8 cellular contexts compared by ENCODE assay signal in the genomic region with DNA sequence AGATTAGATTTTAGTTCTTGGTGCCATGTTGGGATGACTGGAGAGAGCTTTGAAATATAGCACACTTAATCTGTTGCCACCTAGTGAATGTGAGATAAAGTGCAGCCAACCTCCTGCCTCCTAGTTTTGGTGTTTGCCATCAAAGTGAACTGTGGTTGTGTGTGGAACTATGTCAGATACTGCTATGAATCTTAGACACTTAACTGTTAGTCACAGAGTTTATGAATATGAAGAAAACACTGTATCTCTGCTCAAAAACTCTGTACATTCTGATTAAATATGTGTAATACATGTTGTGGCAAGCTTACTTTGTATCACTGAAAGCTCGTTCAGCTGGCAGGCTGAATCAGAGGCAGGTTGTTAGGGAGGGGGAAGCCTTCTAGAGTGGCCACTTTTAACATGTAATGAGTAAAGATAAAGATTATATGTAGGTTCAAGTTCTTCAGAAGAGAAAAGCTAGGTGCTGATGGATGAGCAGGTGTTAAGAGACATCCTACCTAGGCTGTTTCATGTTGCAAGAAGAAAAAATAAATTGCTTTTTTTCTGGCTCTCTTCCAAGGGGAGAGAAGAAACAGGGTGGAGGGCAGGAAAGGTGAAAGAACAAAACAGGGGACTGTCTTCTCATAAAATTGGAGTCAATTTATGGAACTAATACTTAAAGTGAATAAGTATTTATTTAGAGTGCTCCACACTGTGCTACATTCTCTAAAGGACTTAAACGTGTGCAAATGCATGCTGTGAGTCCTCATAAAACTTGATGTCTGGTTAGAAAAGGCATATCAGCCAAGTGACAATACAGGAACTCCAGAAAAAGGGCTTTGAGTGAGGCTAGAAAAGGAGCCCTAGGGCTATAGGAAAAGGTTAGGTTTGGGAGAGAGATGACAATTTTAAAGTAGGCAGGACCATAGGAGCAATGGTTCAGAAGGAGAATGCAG. TPM values are rescaled to one million over a fixed set of nuclear protein-coding genes. Genes with fewer than 3 reads are reported as not detected.
DNase-seq lines count a peak whose midpoint lies in the region; ATAC-seq and TF ChIP-seq lines count a peak whose summit lies in the region.

No MANE protein-coding gene starts in this region.

- DNase-seq in activated CD4-positive, CD25-positive, alpha-beta regulatory T cell (lab: John Stamatoyannopoulos, UW): no peak
- peak; percentile 17 for DNase-seq in NCI-H1105 (lab: John Stamatoyannopoulos, UW)
- peak; percentile 61 for DNase-seq in astrocyte of the spinal cord (ENCODE audit: low read depth, low spot score)
- peak; percentile 70 to 71 for DNase-seq in lung microvascular endothelial cell (ENCODE audit: low read depth in 2 of 2)
- DNase-seq in aorta: no peak
- no peak for DNase-seq in occipital lobe (lab: John Stamatoyannopoulos, UW)
- DNase-seq in HuH-7.5 (ENCODE audit: low spot score): no peak

- 43% methylated on average over 2 of the region's 2 CpGs for WGBS in aorta, 2 donors

- ATAC-seq in activated CD4-positive, CD25-positive, alpha-beta regulatory T cell treated with anti-CD3 and anti-CD28 coated beads, Interleukin-2, amount 50 U/mL, for 24 hours: peak; percentile 51 to 54
- ATAC-seq in aorta (ENCODE audit: low FRiP score): no peak

- peak; percentile 54 for TF ChIP-seq CTCF in astrocyte of the spinal cord (IDR thresholded peaks at IDR 0.05; ENCODE audit: low read depth, low read length)

- in situ Hi-C loops in astrocyte of the spinal cord (cut with HindIII; ENCODE audit: low sequenced_read_pairs): no loop called here

- H3K36me3 ChIP-seq in aorta (ENCODE audit: control insufficient read depth in 1 of 2, insufficient read depth in 2 of 2, low read length in 1 of 2): no peaks in the 10 kb centered on the region

- no peak overlapping the region for H3K27ac ChIP-seq in aorta (ENCODE audit: low read depth in 1 of 2, low read length in 2 of 2)

- intact Hi-C loops in aorta (cut with DNase I): loop anchor here in 1 of 2 donors (5.0 to 10.0 kb wide), 2 partner anchors 128 to 135 kb away; no protein-coding TSS in a partner anchor

- H3K27me3 ChIP-seq in aorta (ENCODE audit: control insufficient read depth in 1 of 2, insufficient read depth in 2 of 2, low read length in 1 of 2): no peaks in the 10 kb centered on the region

- H3K9me3 ChIP-seq in aorta (ENCODE audit: control insufficient read depth, low read length): no peaks in the 10 kb centered on the region

- H3K4me3 ChIP-seq in astrocyte of the spinal cord (ENCODE audit: low read depth, low read length) (no peak overlapping the region), aorta (ENCODE audit: low read length in 2 of 2) (no peak overlapping the region)

- no peaks in the 10 kb centered on the region for H3K4me1 ChIP-seq in aorta (ENCODE audit: control insufficient read depth in 1 of 2, insufficient read depth in 2 of 2, low read length in 2 of 2)

RNA-seq across cellular contexts. Expression of a gene that starts 14.1 kb away (rescaled TPM):
- total RNA-seq in lung microvascular endothelial cell (315 and 406 TPM in 2 replicates), aorta (100 to 1,000 TPM; 120 to 196 TPM), occipital lobe (31.4 TPM)
- 100 to 1,000 TPM in 1 of 2 donors, 10 to 100 TPM in 1; 32.3 to 237 TPM for polyA plus RNA-seq in aorta

Comparison
In these comparisons a context has a peak if more than half of its experiments do, and no peak if none do; other contexts are left out.
1. DNase-seq: peak in NCI-H1105 (single experiment), astrocyte of the spinal cord (single experiment) and lung microvascular endothelial cell (2 of 2); none in activated CD4-positive, CD25-positive, alpha-beta regulatory T cell (0 of 4), aorta (0 of 2), occipital lobe (single experiment) and HuH-7.5 (single experiment).